Comparison of ENCODE assay signal across 9 cellular contexts in the genomic region with DNA sequence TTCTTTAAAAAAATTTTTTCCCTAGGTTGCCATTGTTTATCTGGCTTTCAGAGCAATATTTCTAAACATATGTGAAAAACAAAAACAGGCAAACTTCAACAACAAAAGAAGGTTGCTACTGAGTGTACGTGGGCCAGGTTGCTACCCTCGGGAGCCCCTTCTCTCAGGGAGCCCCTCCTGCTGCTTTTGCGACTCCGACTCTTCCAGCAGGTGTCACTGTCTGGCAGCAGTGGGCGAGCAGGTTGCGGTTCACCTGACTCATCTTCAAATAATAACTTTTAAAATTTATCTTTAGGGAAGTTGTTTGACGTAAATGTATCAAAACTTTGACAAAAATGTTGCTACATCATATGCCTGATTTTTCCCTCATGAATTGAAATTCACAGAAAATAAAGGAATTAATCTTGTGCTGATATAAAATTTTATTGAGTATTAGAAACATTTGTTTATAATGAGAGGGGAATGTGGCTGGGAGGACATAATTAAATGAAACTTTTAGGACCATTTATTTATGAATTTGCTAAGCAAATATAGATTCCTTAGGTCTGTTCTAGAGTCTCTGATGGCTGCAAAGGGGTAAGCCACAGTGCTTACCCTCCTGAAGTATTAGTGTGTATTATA.
DNase-seq lines count a peak whose midpoint lies in the region; ATAC-seq, FAIRE-seq and TF ChIP-seq lines count a peak whose summit lies in the region.
"Had no signal": no experiment of that assay in that cellular context is flagged by ENCODE, and none has a peak within 500 bp of the region (broad histone marks: within the 10 kb centered on the region; RNA-seq: fewer than 3 reads in every experiment).

No MANE protein-coding gene starts in this region.

- H3K36me3 ChIP-seq in H1 (ENCODE audit: control insufficient read depth in 2 of 4, insufficient read depth in 4 of 4, low read length in 3 of 4): no peaks in the 10 kb centered on the region
- no peaks in the 10 kb centered on the region for H3K36me3 ChIP-seq in ovary

- no peaks in the 10 kb centered on the region for H3K79me1 ChIP-seq in H1 (ENCODE audit: low read depth, low read length)

- H3K9me3 ChIP-seq in H1 (ENCODE audit: insufficient read depth in 2 of 2, low read depth in 1 of 2, low read length in 1 of 2) (no peaks in the 10 kb centered on the region), ovary (no peaks in the 10 kb centered on the region)

- H3K79me2 ChIP-seq in H1 (ENCODE audit: control insufficient read depth in 1 of 2, insufficient read depth in 2 of 2, low read length in 2 of 2): no peaks in the 10 kb centered on the region

- H3K27me3 ChIP-seq in H1 (replicated peaks in 1 of 4; ENCODE audit: control insufficient read depth in 3 of 4, extremely low read depth in 1 of 4, insufficient read depth in 3 of 4, low read length in 3 of 4): no peaks in the 10 kb centered on the region
- no peaks in the 10 kb centered on the region for H3K27me3 ChIP-seq in ovary

- no peak overlapping the region for H3K14ac ChIP-seq in H1 (ENCODE audit: insufficient read length)

- H2AK5ac ChIP-seq in H1 (ENCODE audit: low read depth, low read length): no peak overlapping the region

- no peak for FAIRE-seq in H1 (lab: Jason Lieb, UNC)
- FAIRE-seq: GM18507 had no signal

- no peak overlapping the region for H2BK120ac ChIP-seq in H1 (replicated peaks; ENCODE audit: low read depth, low read length)

- 37% methylated on average over 7 of the region's 7 CpGs; no CpG with 5 or more reads in 1 of the 2 experiments for whole genome bisulfite sequencing in H1 (ENCODE audit: extremely low coverage in 1 of 2, insufficient coverage in 1 of 2, insufficient read length in 1 of 2, insufficient replicate concordance in 2 of 2, low coverage in 1 of 2, low lambda C conversion rate in 2 of 2, missing lambda C conversion rate in 1 of 2), 2 experiments
- 69 to 76% (median 72%) methylated on average over 7 of the region's 7 CpGs for WGBS in ovary, 3 donors

- no peak overlapping the region for H2BK20ac ChIP-seq in H1 (ENCODE audit: low read length)

- ATAC-seq in Right ventricle myocardium inferior (no peak), Right ventricle myocardium superior (ENCODE audit: poor library complexity) (no peak), SK-N-SH treated with all-trans-retinoic acid at 6 μM for 48 hours (peak; percentile 41; the same call in 1 of the 3 replicates)

- no peak overlapping the region for H3K18ac ChIP-seq in H1 (ENCODE audit: extremely low read depth, low read length)

- no peak overlapping the region for H2BK5ac ChIP-seq in H1 (ENCODE audit: low read depth, low read length)

- H3K27ac ChIP-seq in H1 (ENCODE audit: low read depth, low read length): no peak overlapping the region
- H3K27ac ChIP-seq in ovary: no peak overlapping the region

- H3K4ac ChIP-seq in H1 (replicated peaks; ENCODE audit: insufficient read length, low read depth, low read length): no peak overlapping the region

- DNase-seq in Right ventricle myocardium inferior (ENCODE audit: missing footprints) (peak; percentile 68), Right ventricle myocardium superior (no peak), H1 (ENCODE audit: low read depth in 1 of 2, low spot score in 2 of 2) (peak in 1 of 2 experiments; percentile 67), posterior cingulate gyrus (peak in 8 of 10 donors; percentile 27 to 91 (median 61)), ovary (no peak), NCI-H446 (lab: John Stamatoyannopoulos, UW) (no peak), NCI-H2029 treated with DMSO at 0.1 percent for 48 hours (lab: John Stamatoyannopoulos, UW) (no peak)

- TF ChIP-seq EP300 in H1 (IDR thresholded peaks at IDR 0.05; ENCODE audit: borderline replicate concordance in 1 of 2, low read depth in 2 of 2, low read length in 2 of 2) (no peak), ovary (IDR thresholded peaks at IDR 0.05) (no peak)

- TF ChIP-seq RAD21 in H1 (IDR thresholded peaks at IDR 0.05 in 1 of 2, conservative IDR thresholded peaks at IDR 0.05 in 1 of 2; ENCODE audit: low read depth in 2 of 2, low read length in 2 of 2): peak; percentile 91 to 92

- TF ChIP-seq POLR2A in H1 (IDR thresholded peaks at IDR 0.05; ENCODE audit: control extremely low read depth in 1 of 2, low read depth in 2 of 2, low read length in 2 of 2): no peak
- TF ChIP-seq POLR2A in ovary (IDR thresholded peaks at IDR 0.05): no peak

- H3K9ac ChIP-seq in H1 (replicated peaks in 1 of 4; ENCODE audit: extremely low read depth in 1 of 4, low read depth in 3 of 4, low read length in 3 of 4): no peak overlapping the region

- H3K4me3 ChIP-seq in H1 (ENCODE audit: extremely low read depth in 1 of 4, insufficient read depth in 2 of 4, low read depth in 3 of 4, low read length in 4 of 4) (no peak overlapping the region), ovary (no peak overlapping the region)

- no peak overlapping the region for H4K8ac ChIP-seq in H1 (ENCODE audit: extremely low read depth, insufficient read depth, low read length)

- H3K4me1 ChIP-seq in H1 (replicated peaks in 1 of 4; ENCODE audit: control insufficient read depth in 3 of 4, insufficient read depth in 4 of 4, low read length in 3 of 4): no peaks in the 10 kb centered on the region
- H3K4me1 ChIP-seq in ovary (ENCODE audit: insufficient read depth): peaks cover 2% of the 10 kb centered on the region

- no peak overlapping the region for H4K5ac ChIP-seq in H1 (ENCODE audit: insufficient read length, low read depth, low read length)

- POLR2A ChIA-PET in H1 (lab: Charles Lee; ENCODE audit: partially characterized antibody): no interaction called here

- no peak overlapping the region for H2BK15ac ChIP-seq in H1 (ENCODE audit: low read length)

- no peak overlapping the region for H3K4me2 ChIP-seq in H1 (ENCODE audit: insufficient read depth in 1 of 2, low read depth in 2 of 2, low read length in 2 of 2)

- no peak overlapping the region for H3K23ac ChIP-seq in H1 (ENCODE audit: insufficient read length)

- intact Hi-C loops in Right ventricle myocardium inferior (cut with DNase I): no loop called here
- intact Hi-C loops in Right ventricle myocardium superior (cut with DNase I): no loop called here
- intact Hi-C loops in posterior cingulate gyrus (cut with DNase I): loop anchor here (2.0 to 10.0 kb wide), 2 partner anchors 84 to 454 kb away; no protein-coding TSS in a partner anchor
- intact Hi-C loops in ovary (cut with DNase I): no loop called here

- peaks cover 0 to 2% of the 10 kb centered on the region in 2 experiments for H4K20me1 ChIP-seq in H1 (replicated peaks in 1 of 2; ENCODE audit: control insufficient read depth in 1 of 2, insufficient read depth in 2 of 2, low read length in 2 of 2)

- no peaks in the 10 kb centered on the region for H3K23me2 ChIP-seq in H1 (ENCODE audit: low read depth, low read length)

- no peak overlapping the region for H3K56ac ChIP-seq in H1 (replicated peaks; ENCODE audit: insufficient read length, low read depth, low read length)

- H2BK12ac ChIP-seq in H1 (ENCODE audit: low read depth, low read length): no peak overlapping the region

- CTCF ChIA-PET in H1 (lab: Charles Lee; ENCODE audit: partially characterized antibody): interaction anchor here (0.8 to 3.6 kb wide), 3 partner anchors 83 to 455 kb away, joined by 5 to 14 read pairs (median 9); a partner anchor contains a TSS

- H2AFZ ChIP-seq in H1 (ENCODE audit: low read length): no peak overlapping the region

- TF ChIP-seq CTCF in H1 (IDR thresholded peaks at IDR 0.05; ENCODE audit: control extremely low read depth in 1 of 3, insufficient read depth in 1 of 3, low read depth in 1 of 3, low read length in 3 of 3): peak; percentile 69 to 85 (median 78)
- no peak for TF ChIP-seq CTCF in ovary (IDR thresholded peaks at IDR 0.05)

- no peak overlapping the region for H4K91ac ChIP-seq in H1 (replicated peaks; ENCODE audit: insufficient read length, low read length)

TF ChIP-seq in SK-N-SH treated with all-trans-retinoic acid at 6 μM for 48 hours, 23 proteins besides CTCF, POLR2A, EP300 and RAD21 (continues in another document):
- TF ChIP-seq TOX (CRISPR knock-in tag; IDR thresholded peaks at IDR 0.05; ENCODE audit: borderline replicate concordance): no peak
- no peak for TF ChIP-seq ZNF70 (CRISPR knock-in tag; IDR thresholded peaks at IDR 0.05)
- TF ChIP-seq TCF4 (CRISPR knock-in tag; IDR thresholded peaks at IDR 0.05; ENCODE audit: borderline replicate concordance): no peak
- TF ChIP-seq, protein P1, sequence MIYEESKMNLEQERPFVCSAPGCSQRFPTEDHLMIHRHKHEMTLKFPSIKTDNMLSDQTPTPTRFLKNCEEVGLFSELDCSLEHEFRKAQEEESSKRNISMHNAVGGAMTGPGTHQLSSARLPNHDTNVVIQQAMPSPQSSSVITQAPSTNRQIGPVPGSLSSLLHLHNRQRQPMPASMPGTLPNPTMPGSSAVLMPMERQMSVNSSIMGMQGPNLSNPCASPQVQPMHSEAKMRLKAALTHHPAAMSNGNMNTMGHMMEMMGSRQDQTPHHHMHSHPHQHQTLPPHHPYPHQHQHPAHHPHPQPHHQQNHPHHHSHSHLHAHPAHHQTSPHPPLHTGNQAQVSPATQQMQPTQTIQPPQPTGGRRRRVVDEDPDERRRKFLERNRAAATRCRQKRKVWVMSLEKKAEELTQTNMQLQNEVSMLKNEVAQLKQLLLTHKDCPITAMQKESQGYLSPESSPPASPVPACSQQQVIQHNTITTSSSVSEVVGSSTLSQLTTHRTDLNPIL (CRISPR knock-in tag; IDR thresholded peaks at IDR 0.05; ENCODE audit: low read depth): no peak
- TF ChIP-seq ARNTL (CRISPR knock-in tag; IDR thresholded peaks at IDR 0.05; ENCODE audit: borderline replicate concordance, low read depth): no peak
- no peak for TF ChIP-seq GLIS3 (CRISPR knock-in tag; IDR thresholded peaks at IDR 0.05)
- no peak for TF ChIP-seq ZC3H10 (CRISPR knock-in tag; IDR thresholded peaks at IDR 0.05)

TF ChIP-seq in H1, 55 proteins besides CTCF, POLR2A, EP300 and RAD21:
- TF ChIP-seq, protein P2, sequence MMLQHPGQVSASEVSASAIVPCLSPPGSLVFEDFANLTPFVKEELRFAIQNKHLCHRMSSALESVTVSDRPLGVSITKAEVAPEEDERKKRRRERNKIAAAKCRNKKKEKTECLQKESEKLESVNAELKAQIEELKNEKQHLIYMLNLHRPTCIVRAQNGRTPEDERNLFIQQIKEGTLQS (IDR thresholded peaks at IDR 0.05; ENCODE audit: insufficient read depth, low read depth, low read length): 0 out of 2 replicates have a peak, but pooled peaks have one; percentile 9
- peak; percentile 59 for TF ChIP-seq JUND (IDR thresholded peaks at IDR 0.05; ENCODE audit: low read length)
- TF ChIP-seq FOSL1 (IDR thresholded peaks at IDR 0.05; ENCODE audit: insufficient read depth, low read depth, low read length): no peak

Comparison
In these comparisons a context has a peak if more than half of its experiments do, and no peak if none do; other contexts are left out.
1. DNase-seq: peak in Right ventricle myocardium inferior (single experiment) and posterior cingulate gyrus (8 of 10); none in Right ventricle myocardium superior (single experiment), ovary (0 of 5), NCI-H446 (0 of 2) and NCI-H2029 treated with DMSO at 0.1 percent for 48 hours (single experiment).
2. CTCF ChIP-seq: peak in H1 (3 of 3); none in ovary (0 of 3).